ENCODE assay signal across 18 cellular contexts in the genomic region with DNA sequence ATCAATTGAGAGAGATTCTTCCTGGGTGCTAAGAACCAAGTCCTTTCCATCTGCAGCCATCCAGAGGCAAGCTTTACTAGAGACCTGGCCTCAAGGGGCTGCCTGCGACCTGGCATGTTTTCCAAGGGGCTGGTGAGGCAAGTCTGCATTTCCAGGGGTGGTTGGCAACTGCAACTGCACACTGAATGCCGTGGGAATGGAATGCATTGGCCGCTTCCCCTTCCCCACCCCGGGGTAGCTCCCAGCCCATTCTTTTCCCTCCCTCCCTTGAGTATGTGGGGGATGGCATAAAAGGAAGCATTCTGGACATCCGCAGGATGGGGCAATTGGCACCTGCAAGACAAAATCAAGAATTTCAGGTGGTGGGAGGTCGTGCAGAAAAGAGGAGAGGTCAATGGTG.
DNase-seq lines count a peak whose midpoint lies in the region; ATAC-seq and TF ChIP-seq lines count a peak whose summit lies in the region.
"Had no signal": no experiment of that assay in that cellular context is flagged by ENCODE, and none has a peak within 500 bp of the region (broad histone marks: within the 10 kb centered on the region; RNA-seq: fewer than 3 reads in every experiment).

No MANE protein-coding gene starts in this region.

- H4K91ac ChIP-seq in neuronal stem cell (ENCODE audit: low read depth, low read length, poor library complexity): no peak overlapping the region

- no peak overlapping the region for H2BK120ac ChIP-seq in neuronal stem cell (ENCODE audit: low read depth, low read length)

- WGBS in neuronal stem cell (ENCODE audit: extremely low coverage in 2 of 2, insufficient read length in 2 of 2, insufficient replicate concordance in 1 of 2), 2 donors: no CpG with 5 or more reads among the region's 6 CpGs

- H3K4ac ChIP-seq in neuronal stem cell (ENCODE audit: low read length): no peak overlapping the region

- H3K4me3 ChIP-seq in GM23338 (no peak overlapping the region), neuronal stem cell (ENCODE audit: low read length in 2 of 2) (no peak overlapping the region)
- H3K4me3 ChIP-seq: BLaER1, GM12878, GM23248 had no signal

- DNase-seq in GM23338 (ENCODE audit: low spot score) (peak; percentile 70), WTC11 (ENCODE audit: low spot score) (peak; percentile 52), iPS-NIHi11 (ENCODE audit: low spot score) (peak; percentile 51), neuronal stem cell (ENCODE audit: low spot score) (peak; percentile 21), SHP77 (lab: John Stamatoyannopoulos, UW) (no peak)
- no peak for DNase-seq in stimulated activated CD4-positive, alpha-beta T cell treated with anti-CD3 and anti-CD28 coated beads, Interleukin-4, amount 100 ng/mL, for 24 hours
- DNase-seq: 8988T; AML-193; Caco-2; CD8-positive, alpha-beta memory T cell; DMS53; GM23248; HCEC 1CT; HFFc6 had no signal

- H3K4me1 Mint-ChIP-seq in GM23338 (peaks cover 37% of the 10 kb centered on the region), WTC11 (peaks cover 42% of the 10 kb centered on the region)
- H3K4me1 Mint-ChIP-seq: CD8-positive, alpha-beta memory T cell; IgD-negative memory B cell had no signal

- no peak overlapping the region for H4K8ac ChIP-seq in neuronal stem cell (ENCODE audit: low read depth, low read length)

- H2BK5ac ChIP-seq in neuronal stem cell (ENCODE audit: low read length): no peak overlapping the region

- no peaks in the 10 kb centered on the region for H3K27me3 ChIP-seq in GM23338 (ENCODE audit: insufficient read depth)
- peaks cover 0 to 15% (median 0%) of the 10 kb centered on the region in 3 experiments for H3K27me3 ChIP-seq in neuronal stem cell (ENCODE audit: control insufficient read depth in 3 of 3, insufficient read depth in 3 of 3, low read depth in 1 of 3, low read length in 3 of 3)
- H3K27me3 ChIP-seq: BLaER1 had no signal

- H3K4me1 ChIP-seq in GM23338 (ENCODE audit: insufficient read depth): peaks cover 30% of the 10 kb centered on the region
- H3K4me1 ChIP-seq in neuronal stem cell (ENCODE audit: control insufficient read depth in 2 of 2, insufficient read depth in 1 of 2, low read depth in 1 of 2, low read length in 2 of 2): peaks cover 0 to 15% of the 10 kb centered on the region in 2 donors
- H3K4me1 ChIP-seq: BLaER1, Caco-2 had no signal

- no peaks in the 10 kb centered on the region for H3K9me3 ChIP-seq in neuronal stem cell (replicated peaks in 1 of 2; ENCODE audit: control insufficient read depth in 2 of 2, insufficient read depth in 1 of 2, low read depth in 1 of 2, low read length in 2 of 2)
- H3K9me3 ChIP-seq: BLaER1, Caco-2 had no signal

- H3K27ac ChIP-seq in GM23338 (ENCODE audit: low read depth): peak overlapping the region; percentile 77; the same call in 1 of the 2 replicates
- H3K27ac ChIP-seq in neuronal stem cell (replicated peaks; ENCODE audit: low read length): no peak overlapping the region
- H3K27ac ChIP-seq: BLaER1, GM23248 had no signal

- H3K9ac ChIP-seq in neuronal stem cell (ENCODE audit: low read depth, low read length, poor library complexity): no peak overlapping the region
- H3K9ac ChIP-seq: BLaER1, GM23248 had no signal

- H3K9me3 Mint-ChIP-seq in GM23338 (peaks cover 2% of the 10 kb centered on the region; the same call in 2 of the 3 replicates), WTC11 (peaks cover 13% of the 10 kb centered on the region)

- TF ChIP-seq CTCF in GM23338 (conservative IDR thresholded peaks at IDR 0.05; ENCODE audit: low read depth in 2 of 2) (no peak), WTC11 (IDR thresholded peaks at IDR 0.05) (no peak)

- POLR2A ChIA-PET in WTC11 (lab: Charles Lee): no interaction called here

- ATAC-seq in GM23338: peak; percentile 73
- ATAC-seq in WTC11: peak; percentile 61
- no peak for ATAC-seq in GM19467 (IDR thresholded peaks at IDR 0.05; ENCODE audit: unreplicated experiment)
- ATAC-seq: GM12878 had no signal

- H3K4me2 ChIP-seq in GM23338 (peak overlapping the region; percentile 67), neuronal stem cell (ENCODE audit: insufficient read depth, low read length, poor library complexity, severe bottlenecking) (no peak overlapping the region)
- H3K4me2 ChIP-seq: BLaER1 had no signal

- no peak overlapping the region for H2BK15ac ChIP-seq in neuronal stem cell (ENCODE audit: low read length)

- H3K18ac ChIP-seq in neuronal stem cell (ENCODE audit: low read length): no peak overlapping the region

- H3K23ac ChIP-seq in neuronal stem cell (ENCODE audit: low read depth, low read length, poor library complexity): no peak overlapping the region

- H3K14ac ChIP-seq in neuronal stem cell (ENCODE audit: low read length): no peak overlapping the region

- no peak overlapping the region for H3K27ac Mint-ChIP-seq in GM23338
- peak overlapping the region; percentile 85 for H3K27ac Mint-ChIP-seq in WTC11
- H3K27ac Mint-ChIP-seq: CD8-positive, alpha-beta memory T cell; HFFc6; IgD-negative memory B cell had no signal

- H3K79me2 ChIP-seq in GM23338 (replicated peaks; ENCODE audit: insufficient read depth): no peaks in the 10 kb centered on the region

- no peak overlapping the region for H2BK12ac ChIP-seq in neuronal stem cell (ENCODE audit: low read length)

- CTCF ChIA-PET in WTC11 (lab: Charles Lee): interaction anchor here (1.0 to 4.0 kb wide), 4 partner anchors 28 to 313 kb away, joined by 3 to 21 read pairs (median 10); no protein-coding TSS in a partner anchor

- no peak overlapping the region for H2AFZ ChIP-seq in GM23338
- H2AFZ ChIP-seq in neuronal stem cell (ENCODE audit: low read length): no peak overlapping the region
- H2AFZ ChIP-seq: GM23248 had no signal

- no peaks in the 10 kb centered on the region for H3K79me1 ChIP-seq in neuronal stem cell (ENCODE audit: low read depth, low read length)

- H4K20me1 ChIP-seq in GM23338 (replicated peaks; ENCODE audit: insufficient read depth): no peaks in the 10 kb centered on the region

- 0 out of 2 replicates have a peak, but pooled peaks cover 6% of the 10 kb centered on the region for H3F3A ChIP-seq in GM23338 (replicated peaks; ENCODE audit: low read depth)

- no peak overlapping the region for H2AK5ac ChIP-seq in neuronal stem cell (ENCODE audit: low read depth, low read length)

- H3K4me3 Mint-ChIP-seq in GM23338: no peak overlapping the region
- H3K4me3 Mint-ChIP-seq in WTC11: no peak overlapping the region
- H3K4me3 Mint-ChIP-seq: CD8-positive, alpha-beta memory T cell; HFFc6; IgD-negative memory B cell had no signal

- H3K9me2 ChIP-seq in GM23338 (ENCODE audit: insufficient read depth): peaks cover 8% of the 10 kb centered on the region; the same call in 1 of the 2 replicates

- H3K36me3 ChIP-seq in GM23338 (ENCODE audit: insufficient read depth): no peaks in the 10 kb centered on the region
- H3K36me3 ChIP-seq in neuronal stem cell (replicated peaks in 1 of 2; ENCODE audit: control insufficient read depth in 2 of 2, insufficient read depth in 2 of 2, low read length in 2 of 2): no peaks in the 10 kb centered on the region
- H3K36me3 ChIP-seq: BLaER1 had no signal

- peaks cover 7% of the 10 kb centered on the region; the same call in 2 of the 3 replicates for H3K36me3 Mint-ChIP-seq in GM23338 (ENCODE audit: low read depth)
- H3K36me3 Mint-ChIP-seq in WTC11: peaks cover 12% of the 10 kb centered on the region
- H3K36me3 Mint-ChIP-seq: CD8-positive, alpha-beta memory T cell; IgD-negative memory B cell had no signal

- H3K27me3 Mint-ChIP-seq in GM23338 (ENCODE audit: insufficient read depth, low read depth, poor library complexity) (peaks cover 9% of the 10 kb centered on the region), WTC11 (ENCODE audit: low read depth) (no peaks in the 10 kb centered on the region; the same call in 1 of the 2 replicates)

TF ChIP-seq in GM23338, 12 proteins besides CTCF, POLR2A, EP300 and RAD21:
- TF ChIP-seq STAT1 (IDR thresholded peaks at IDR 0.05; ENCODE audit: unreplicated experiment): no peak
- TF ChIP-seq, protein P1, sequence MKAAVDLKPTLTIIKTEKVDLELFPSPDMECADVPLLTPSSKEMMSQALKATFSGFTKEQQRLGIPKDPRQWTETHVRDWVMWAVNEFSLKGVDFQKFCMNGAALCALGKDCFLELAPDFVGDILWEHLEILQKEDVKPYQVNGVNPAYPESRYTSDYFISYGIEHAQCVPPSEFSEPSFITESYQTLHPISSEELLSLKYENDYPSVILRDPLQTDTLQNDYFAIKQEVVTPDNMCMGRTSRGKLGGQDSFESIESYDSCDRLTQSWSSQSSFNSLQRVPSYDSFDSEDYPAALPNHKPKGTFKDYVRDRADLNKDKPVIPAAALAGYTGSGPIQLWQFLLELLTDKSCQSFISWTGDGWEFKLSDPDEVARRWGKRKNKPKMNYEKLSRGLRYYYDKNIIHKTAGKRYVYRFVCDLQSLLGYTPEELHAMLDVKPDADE (IDR thresholded peaks at IDR 0.05): no peak

TF ChIP-seq in WTC11, 78 proteins besides CTCF, POLR2A, EP300 and RAD21:
- TF ChIP-seq ZNF232 (CRISPR knock-in tag; IDR thresholded peaks at IDR 0.05): no peak
- 0 out of 2 replicates have a peak, but pooled peaks have one; percentile 16 for TF ChIP-seq SP1 (CRISPR knock-in tag; conservative IDR thresholded peaks at IDR 0.05)

Comparison
In these comparisons a context has a peak if more than half of its experiments do, and no peak if none do; other contexts are left out.
1. DNase-seq: peak in GM23338 (single experiment), WTC11 (single experiment), iPS-NIHi11 (single experiment) and neuronal stem cell (single experiment); none in stimulated activated CD4-positive, alpha-beta T cell treated with anti-CD3 and anti-CD28 coated beads, Interleukin-4, amount 100 ng/mL, for 24 hours (single experiment) and SHP77 (0 of 2).